Comparison of ENCODE assay signal across 8 cellular contexts in genomic region chr4:39043058-39043696, GRCh38. TPM values are rescaled to one million over a fixed set of nuclear protein-coding genes. Genes with fewer than 3 reads are reported as not detected.
A peak's percentile ranks its signal among the peaks of the same experiment; 100 is the strongest.
DNase-seq lines count a peak whose midpoint lies in the region; ATAC-seq and TF ChIP-seq lines count a peak whose summit lies in the region.

No MANE protein-coding gene starts in this region.

- TF ChIP-seq CTCF in left lung (IDR thresholded peaks at IDR 0.05) (no peak), type B pancreatic cell (conservative IDR thresholded peaks at IDR 0.05) (no peak)

- no peaks in the 10 kb centered on the region for H3K9me3 Mint-ChIP-seq in activated T-cell treated with anti-CD3 and anti-CD28 coated beads, Interleukin-2, amount 50 U/mL, for 72 hours
- no peaks in the 10 kb centered on the region for H3K9me3 Mint-ChIP-seq in activated naive CD8-positive, alpha-beta T cell treated with anti-CD3 and anti-CD28 coated beads, Interleukin-2, amount 50 U/mL, for 24 hours
- no peaks in the 10 kb centered on the region for H3K9me3 Mint-ChIP-seq in type B pancreatic cell

- H3K4me1 Mint-ChIP-seq in activated T-cell treated with anti-CD3 and anti-CD28 coated beads, Interleukin-2, amount 50 U/mL, for 72 hours (ENCODE audit: low read depth): peaks cover 48% of the 10 kb centered on the region
- H3K4me1 Mint-ChIP-seq in activated naive CD8-positive, alpha-beta T cell treated with anti-CD3 and anti-CD28 coated beads, Interleukin-2, amount 50 U/mL, for 24 hours: peaks cover 46% of the 10 kb centered on the region
- peaks cover 34% of the 10 kb centered on the region for H3K4me1 Mint-ChIP-seq in type B pancreatic cell (ENCODE audit: unreplicated experiment)

- no peak for ATAC-seq in activated T-cell treated with anti-CD3 and anti-CD28 coated beads, Interleukin-2, amount 50 U/mL, for 72 hours (replicated peaks in 1 of 2)
- no peak for ATAC-seq in activated naive CD8-positive, alpha-beta T cell treated with anti-CD3 and anti-CD28 coated beads, Interleukin-2, amount 50 U/mL, for 24 hours
- no peak for ATAC-seq in left lung
- ATAC-seq in HG03196 (IDR thresholded peaks at IDR 0.05; ENCODE audit: unreplicated experiment): no peak

- peak overlapping the region; percentile 92 for H3K27ac ChIP-seq in left lung

- peaks cover 5 to 6% of the 10 kb centered on the region in 2 donors for H3K36me3 Mint-ChIP-seq in activated T-cell treated with anti-CD3 and anti-CD28 coated beads, Interleukin-2, amount 50 U/mL, for 72 hours (ENCODE audit: insufficient read depth in 2 of 2)
- no peaks in the 10 kb centered on the region for H3K36me3 Mint-ChIP-seq in activated naive CD8-positive, alpha-beta T cell treated with anti-CD3 and anti-CD28 coated beads, Interleukin-2, amount 50 U/mL, for 24 hours (ENCODE audit: low read depth)
- peaks cover 4% of the 10 kb centered on the region for H3K36me3 Mint-ChIP-seq in type B pancreatic cell

- H3K9me3 ChIP-seq in left lung: no peaks in the 10 kb centered on the region

- H3K36me3 ChIP-seq in left lung: no peaks in the 10 kb centered on the region

- no peak overlapping the region for H3K4me3 ChIP-seq in left lung

- peaks cover 0 to 49% of the 10 kb centered on the region in 2 donors for H3K4me1 ChIP-seq in left lung

- no peaks in the 10 kb centered on the region for H3K27me3 Mint-ChIP-seq in activated T-cell treated with anti-CD3 and anti-CD28 coated beads, Interleukin-2, amount 50 U/mL, for 72 hours (ENCODE audit: low read depth)
- no peaks in the 10 kb centered on the region for H3K27me3 Mint-ChIP-seq in activated naive CD8-positive, alpha-beta T cell treated with anti-CD3 and anti-CD28 coated beads, Interleukin-2, amount 50 U/mL, for 24 hours
- no peaks in the 10 kb centered on the region for H3K27me3 Mint-ChIP-seq in type B pancreatic cell

- intact Hi-C loops in left lung (cut with DNase I): no loop called here

- peak overlapping the region; percentile 71 to 87 for H3K4me3 Mint-ChIP-seq in activated T-cell treated with anti-CD3 and anti-CD28 coated beads, Interleukin-2, amount 50 U/mL, for 72 hours
- H3K4me3 Mint-ChIP-seq in activated naive CD8-positive, alpha-beta T cell treated with anti-CD3 and anti-CD28 coated beads, Interleukin-2, amount 50 U/mL, for 24 hours: peak overlapping the region; percentile 83
- peak overlapping the region; percentile 92 for H3K4me3 Mint-ChIP-seq in type B pancreatic cell

- peak overlapping the region; percentile 92 for H3K27ac Mint-ChIP-seq in activated T-cell treated with anti-CD3 and anti-CD28 coated beads, Interleukin-2, amount 50 U/mL, for 72 hours
- peak overlapping the region; percentile 81 for H3K27ac Mint-ChIP-seq in activated naive CD8-positive, alpha-beta T cell treated with anti-CD3 and anti-CD28 coated beads, Interleukin-2, amount 50 U/mL, for 24 hours
- H3K27ac Mint-ChIP-seq in type B pancreatic cell: peak overlapping the region; percentile 92

- no peak for DNase-seq in activated T-cell treated with anti-CD3 and anti-CD28 coated beads, Interleukin-2, amount 50 U/mL, for 72 hours
- DNase-seq in activated T-cell treated with anti-CD3 and anti-CD28 coated beads, Interleukin-2, amount 50 U/mL, for 48 hours: no peak
- DNase-seq in activated naive CD8-positive, alpha-beta T cell treated with anti-CD3 and anti-CD28 coated beads, Interleukin-2, amount 50 U/mL, for 24 hours: no peak
- DNase-seq in left lung (no peak), type B pancreatic cell (ENCODE audit: extremely low spot score, unreplicated experiment) (no peak), occipital lobe (lab: John Stamatoyannopoulos, UW) (no peak)
- DNase-seq in activated naive CD4-positive, alpha-beta T cell treated with Interleukin-2 at 50 U/mL for 16 hours: no peak

- no peaks in the 10 kb centered on the region for H3K27me3 ChIP-seq in left lung

RNA-seq across cellular contexts. Expression of gene TMEM156, which starts 11.0 kb away (rescaled TPM):
- 10 to 100 TPM; 37.2 to 56.8 TPM for total RNA-seq in activated T-cell treated with anti-CD3 and anti-CD28 coated beads, Interleukin-2, amount 50 U/mL, for 72 hours
- 1 to 10 TPM in 1 of 2 donors, under 1 TPM in 1; 0.29 to 1.1 TPM for total RNA-seq in left lung
- not detected in 2 replicates for total RNA-seq in type B pancreatic cell (ENCODE audit: low replicate concordance)
- total RNA-seq in occipital lobe: 0.31 TPM

RNA-seq across cellular contexts. Expression of gene KLHL5, which starts 18.9 kb away (rescaled TPM):
- total RNA-seq in activated T-cell treated with anti-CD3 and anti-CD28 coated beads, Interleukin-2, amount 50 U/mL, for 72 hours: 10 to 100 TPM; 31.7 to 42.5 TPM
- total RNA-seq in left lung (10 to 100 TPM; 25.9 to 31.2 TPM), type B pancreatic cell (ENCODE audit: low replicate concordance) (15.7 and 27.3 TPM in 2 replicates), occipital lobe (67.1 TPM)

Comparison
In these comparisons a context has a peak if more than half of its experiments do, and no peak if none do; other contexts are left out.
1. RNA of gene TMEM156, which starts 11.0 kb away (total RNA-seq): 37.2 to 56.8 TPM in activated T-cell treated with anti-CD3 and anti-CD28 coated beads, Interleukin-2, amount 50 U/mL, for 72 hours; 0.29 to 1.1 TPM in left lung, 0.31 TPM in occipital lobe (single experiment) and not detected in type B pancreatic cell; every median in the first group is over 10 times any median in the second.
2. Peak in every context shown above with its lines, with median percentiles within 50 percentile points of each other: H3K27ac Mint-ChIP-seq and H3K4me3 Mint-ChIP-seq.